ENCODE assay signal across 8 cellular contexts in the genomic region with DNA sequence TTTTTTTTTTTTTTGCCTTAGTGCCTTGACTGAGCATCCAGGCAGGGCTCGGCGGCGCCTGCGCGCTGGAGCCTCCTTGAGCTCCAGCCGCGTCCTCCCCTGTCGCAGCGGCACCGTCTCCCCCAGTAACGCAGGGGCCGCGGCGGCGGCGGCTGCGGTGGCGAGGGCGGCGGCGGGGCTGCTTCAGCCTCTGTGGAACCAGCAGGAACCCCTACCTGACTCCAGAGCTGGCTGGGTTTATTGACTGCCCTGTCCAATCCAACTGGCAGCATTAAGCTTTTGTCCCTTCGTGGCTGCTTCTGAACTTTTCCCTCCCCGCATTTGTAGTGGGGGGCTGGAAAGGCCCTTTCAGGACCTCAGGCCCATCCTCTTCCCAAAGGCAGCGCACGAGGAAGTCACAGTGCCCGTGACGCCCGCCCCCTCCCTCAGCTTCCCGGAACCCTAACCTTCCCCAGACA. TPM values are rescaled to one million over a fixed set of nuclear protein-coding genes. Genes with fewer than 3 reads are reported as not detected.
DNase-seq lines count a peak whose midpoint lies in the region; ATAC-seq and TF ChIP-seq lines count a peak whose summit lies in the region.

A gene with protein sequence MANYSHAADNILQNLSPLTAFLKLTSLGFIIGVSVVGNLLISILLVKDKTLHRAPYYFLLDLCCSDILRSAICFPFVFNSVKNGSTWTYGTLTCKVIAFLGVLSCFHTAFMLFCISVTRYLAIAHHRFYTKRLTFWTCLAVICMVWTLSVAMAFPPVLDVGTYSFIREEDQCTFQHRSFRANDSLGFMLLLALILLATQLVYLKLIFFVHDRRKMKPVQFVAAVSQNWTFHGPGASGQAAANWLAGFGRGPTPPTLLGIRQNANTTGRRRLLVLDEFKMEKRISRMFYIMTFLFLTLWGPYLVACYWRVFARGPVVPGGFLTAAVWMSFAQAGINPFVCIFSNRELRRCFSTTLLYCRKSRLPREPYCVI (minus strand): TSS at position 397 of the 458 bp plus-strand sequence. CDS start 2,106 bp downstream, outside the sequence.

- CTCF ChIA-PET in HEK293T (lab: Yijun Ruan, JAX) = interaction anchor here (0.6 kb wide), 1 partner anchor 39 kb away, joined by 4 read pairs; no protein-coding TSS in a partner anchor

- no peaks in the 10 kb centered on the region for H3K4me1 ChIP-seq in endodermal cell (ENCODE audit: control insufficient read depth, insufficient read depth, low read length)
- H3K4me1 ChIP-seq in mesodermal cell (ENCODE audit: control insufficient read depth, insufficient read depth, low read length, poor library complexity, severe bottlenecking) = no peaks in the 10 kb centered on the region
- H3K4me1 ChIP-seq in stomach smooth muscle (ENCODE audit: control insufficient read depth, insufficient read depth, low read length) = peaks cover 4% of the 10 kb centered on the region

- no peak within 1 kb of the TSS for H3K27ac ChIP-seq in endodermal cell (ENCODE audit: low read depth, low read length)
- H3K27ac ChIP-seq in mesodermal cell (ENCODE audit: low read depth, low read length, severe bottlenecking) = peak within 1 kb of the TSS; percentile 33
- no peak within 1 kb of the TSS for H3K27ac ChIP-seq in stomach smooth muscle (ENCODE audit: low read length)

- peaks cover 1% of the 10 kb centered on the region for H3K4me1 Mint-ChIP-seq in endodermal cell

- H3K9me3 Mint-ChIP-seq in endodermal cell = no peaks in the 10 kb centered on the region

- peaks cover 54% of the 10 kb centered on the region for H3K27me3 Mint-ChIP-seq in endodermal cell (ENCODE audit: insufficient read depth)

- peak within 1 kb of the TSS; percentile 81 for H3K4me3 ChIP-seq in endodermal cell (ENCODE audit: low read length)
- peak within 1 kb of the TSS; percentile 43 for H3K4me3 ChIP-seq in mesodermal cell (ENCODE audit: extremely low read depth, insufficient read depth, low read length, poor library complexity, severe bottlenecking)
- peak within 1 kb of the TSS; percentile 68 to 69 for H3K4me3 ChIP-seq in stomach smooth muscle (ENCODE audit: low read length in 2 of 2)

- H3K9ac ChIP-seq in endodermal cell (ENCODE audit: extremely low read depth, low read length, poor library complexity, severe bottlenecking) (no peak within 1 kb of the TSS), stomach smooth muscle (ENCODE audit: low read length in 2 of 2) (peak within 1 kb of the TSS in 1 of 2 donors; percentile 45)

- no peak for ATAC-seq in GM19455 (IDR thresholded peaks at IDR 0.05; ENCODE audit: unreplicated experiment)

- H3K36me3 ChIP-seq in endodermal cell (ENCODE audit: control insufficient read depth, insufficient read depth, low read length) (no peaks in the 10 kb centered on the region), mesodermal cell (ENCODE audit: control insufficient read depth, insufficient read depth, low read length) (no peaks in the 10 kb centered on the region), stomach smooth muscle (ENCODE audit: control insufficient read depth in 2 of 2, insufficient read depth in 2 of 2, low read length in 2 of 2) (no peaks in the 10 kb centered on the region)

- no peak within 1 kb of the TSS for H3K27ac Mint-ChIP-seq in endodermal cell

- H3K9me3 ChIP-seq in endodermal cell (ENCODE audit: control insufficient read depth, low read length) (no peaks in the 10 kb centered on the region), mesodermal cell (ENCODE audit: control insufficient read depth, low read length) (no peaks in the 10 kb centered on the region), stomach smooth muscle (ENCODE audit: control insufficient read depth in 2 of 2, low read length in 2 of 2) (no peaks in the 10 kb centered on the region)

- 2% methylated on average over 7 to 29 of the region's 29 CpGs for WGBS in endodermal cell (ENCODE audit: insufficient coverage in 1 of 2, insufficient read length in 1 of 2), 2 experiments
- WGBS in mesodermal cell (ENCODE audit: insufficient coverage in 2 of 2), 2 experiments = 1% methylated on average over 22 of the region's 29 CpGs

- H3K27me3 ChIP-seq in endodermal cell (ENCODE audit: control insufficient read depth, insufficient read depth, low read length, poor library complexity, severe bottlenecking) (peaks cover 31% of the 10 kb centered on the region), stomach smooth muscle (ENCODE audit: control insufficient read depth in 1 of 2, insufficient read depth in 2 of 2, low read length in 2 of 2) (no peaks in the 10 kb centered on the region)

- POLR2A ChIA-PET in HEK293T (lab: Yijun Ruan, JAX) = interaction anchor here (0.6 to 1.6 kb wide), 6 partner anchors 8 to 749 kb away, joined by 3 to 5 read pairs (median 4); a partner anchor contains a TSS

- no peaks in the 10 kb centered on the region for H3K36me3 Mint-ChIP-seq in endodermal cell (ENCODE audit: low read depth)

- H3K4me3 Mint-ChIP-seq in endodermal cell = peak within 1 kb of the TSS; percentile 63

- no peak for TF ChIP-seq CTCF in endodermal cell (conservative IDR thresholded peaks at IDR 0.05)

- DNase-seq in GM04504 (ENCODE audit: low read depth) (peak; percentile 32), HEK293T (ENCODE audit: extremely low spot score) (peak; percentile 80), NCI-H1436 treated with DMSO at 0.1 percent for 48 hours (lab: John Stamatoyannopoulos, UW) (peak; percentile 27), endodermal cell (peak; percentile 90)
- peak; percentile 6 for DNase-seq in activated CD4-positive, alpha-beta T cell treated with anti-CD3 and anti-CD28 coated beads, Interleukin-2, amount 50 U/mL, for 1 hour

TF ChIP-seq in HEK293T, 16 proteins besides CTCF, POLR2A, EP300 and RAD21:
- no peak for TF ChIP-seq FOXA1 (IDR thresholded peaks at IDR 0.05)
- no peak for TF ChIP-seq TARDBP (IDR thresholded peaks at IDR 0.05)
- TF ChIP-seq HDGF (IDR thresholded peaks at IDR 0.05; ENCODE audit: borderline replicate concordance) = no peak
- 0 out of 2 replicates have a peak, but pooled peaks have one; percentile 34 for TF ChIP-seq L3MBTL2 (conservative IDR thresholded peaks at IDR 0.05)
- no peak for TF ChIP-seq BHLHE40 (IDR thresholded peaks at IDR 0.05; ENCODE audit: borderline replicate concordance)
- no peak for TF ChIP-seq FOXK2 (IDR thresholded peaks at IDR 0.05)
- no peak for TF ChIP-seq LEF1 (IDR thresholded peaks at IDR 0.05; ENCODE audit: borderline replicate concordance)
- no peak for TF ChIP-seq FOXM1 (IDR thresholded peaks at IDR 0.05; ENCODE audit: borderline replicate concordance)
TF ChIP-seq in HEK293T: peak in this region for 1.

RNA-seq across cellular contexts. Expression of the gene that starts here (rescaled TPM):
- under 1 TPM in 1 of 2 donors, not detected in 1; 0.13 TPM for total RNA-seq in endodermal cell
- 2.1 TPM for polyA plus RNA-seq in endodermal cell (2013, experiment 1 of 2)
- polyA plus RNA-seq in endodermal cell (2013, experiment 2 of 2) = 3.9 TPM
- polyA plus RNA-seq in mesodermal cell (2013, experiment 1 of 2) = 2.1 TPM
- polyA plus RNA-seq in mesodermal cell (2013, experiment 2 of 2) = 2.4 TPM

Comparison
In these comparisons a context has a peak if more than half of its experiments do, and no peak if none do; other contexts are left out.
1. DNase-seq: peak in every context shown above with its lines; median percentile 90 in endodermal cell; 80 in HEK293T; 32 in GM04504; 27 in NCI-H1436 treated with DMSO at 0.1 percent for 48 hours; 6 in activated CD4-positive, alpha-beta T cell treated with anti-CD3 and anti-CD28 coated beads, Interleukin-2, amount 50 U/mL, for 1 hour.